Comparison of ENCODE assay signal across 28 cellular contexts in the genomic region with DNA sequence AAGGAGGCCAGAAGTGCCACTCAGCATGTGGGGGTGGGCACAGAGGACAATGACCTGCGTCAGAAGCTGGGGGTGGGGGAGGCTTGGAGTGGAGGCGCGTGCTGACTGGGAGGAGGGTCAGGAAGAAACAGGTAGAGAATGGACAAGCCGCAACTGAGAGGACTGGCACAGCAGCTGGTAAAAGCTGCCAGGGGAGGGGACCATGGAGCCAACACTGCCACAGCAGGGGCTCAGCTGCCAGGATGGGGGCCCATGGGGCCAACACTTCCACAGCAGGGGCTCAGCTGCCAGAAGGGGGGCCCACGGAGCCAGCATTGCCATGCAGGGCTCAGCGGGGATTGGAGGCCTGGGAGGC. TPM values are rescaled to one million over a fixed set of nuclear protein-coding genes. Genes with fewer than 3 reads are reported as not detected.
"Had no signal": no experiment of that assay in that cellular context is flagged by ENCODE, and none has a peak within 500 bp of the region (broad histone marks: within the 10 kb centered on the region; RNA-seq: fewer than 3 reads in every experiment).

No MANE protein-coding gene starts in this region.

- H3K27ac Mint-ChIP-seq: activated CD8-positive, alpha-beta T cell treated with anti-CD3 and anti-CD28 coated beads for 36 hours; activated naive CD4-positive, alpha-beta T cell treated with anti-CD3 and anti-CD28 coated beads, Interleukin-2, amount 50 U/mL, for 24 hours; activated naive CD8-positive, alpha-beta T cell treated with anti-CD3 and anti-CD28 coated beads, Interleukin-2, amount 10 ng/mL, durations not matched to agents 7 days and 5 days; activated T-cell treated with anti-CD3 and anti-CD28 coated beads, Interleukin-2, amount 50 U/mL, for 72 hours; activated T-helper 17 cell treated with anti-CD3 and anti-CD28 coated beads, Interleukin-2, amount 50 U/mL, for 72 hours had no signal

- H3K27me3 Mint-ChIP-seq: activated naive CD4-positive, alpha-beta T cell treated with anti-CD3 and anti-CD28 coated beads, Interleukin-2, amount 50 U/mL, for 24 hours; activated naive CD8-positive, alpha-beta T cell treated with anti-CD3 and anti-CD28 coated beads, Interleukin-2, amount 10 ng/mL, durations not matched to agents 7 days and 5 days; activated T-helper 17 cell treated with anti-CD3 and anti-CD28 coated beads, Interleukin-2, amount 50 U/mL, for 72 hours had no signal

- H3K4me1 ChIP-seq: ascending aorta, Peyer's patch had no signal

- H3K27ac ChIP-seq: ascending aorta, cardiac muscle cell, Peyer's patch, WERI-Rb-1 had no signal

- H3K4me1 Mint-ChIP-seq: activated naive CD4-positive, alpha-beta T cell treated with anti-CD3 and anti-CD28 coated beads, Interleukin-2, amount 50 U/mL, for 24 hours; activated naive CD8-positive, alpha-beta T cell treated with anti-CD3 and anti-CD28 coated beads, Interleukin-2, amount 10 ng/mL, durations not matched to agents 7 days and 5 days; activated T-helper 17 cell treated with anti-CD3 and anti-CD28 coated beads, Interleukin-2, amount 50 U/mL, for 72 hours had no signal

- H3K36me3 ChIP-seq: ascending aorta, cardiac muscle cell, Peyer's patch, WERI-Rb-1 had no signal

- H3K4me3 ChIP-seq: ascending aorta, cardiac muscle cell, Peyer's patch had no signal

- H3K9me3 Mint-ChIP-seq: activated naive CD8-positive, alpha-beta T cell treated with anti-CD3 and anti-CD28 coated beads, Interleukin-2, amount 10 ng/mL, durations not matched to agents 7 days and 5 days; activated T-helper 17 cell treated with anti-CD3 and anti-CD28 coated beads, Interleukin-2, amount 50 U/mL, for 72 hours had no signal

- H3K27me3 ChIP-seq: ascending aorta, cardiac muscle cell, Peyer's patch had no signal

- DNase-seq: activated CD4-positive, alpha-beta T cell treated with anti-CD3 and anti-CD28 coated beads for 1 hour; activated CD4-positive, alpha-beta T cell treated with anti-CD3 and anti-CD28 coated beads for 48 hours; activated CD4-positive, CD25-positive, alpha-beta regulatory T cell; activated CD8-positive, alpha-beta T cell treated with anti-CD3 and anti-CD28 coated beads for 36 hours; activated effector memory CD4-positive, alpha-beta T cell treated with anti-CD3 and anti-CD28 coated beads, Interleukin-2, amount 50 U/mL, for 16 hours; activated naive CD4-positive, alpha-beta T cell; activated naive CD8-positive, alpha-beta T cell treated with anti-CD3 and anti-CD28 coated beads, Interleukin-2, amount 10 ng/mL, durations not matched to agents 7 days and 5 days; activated T-cell treated with anti-CD3 and anti-CD28 coated beads, Interleukin-2, amount 50 U/mL, for 1 hour; activated T-cell treated with anti-CD3 and anti-CD28 coated beads, Interleukin-2, amount 50 U/mL, for 72 hours; amygdala; Karpas-422; KBM-7; NCI-H1105; NCI-H1417 treated with DMSO at 0.1 percent for 48 hours; NCI-H187 treated with DMSO at 0.1 percent for 48 hours; NCI-H2081 treated with DMSO at 0.1 percent for 48 hours; NCI-H345; NCI-H524 treated with DMSO at 0.1 percent for 48 hours; PC-3; RPMI8226; T1000; WERI-Rb-1 had no signal

- H3K9me3 ChIP-seq: ascending aorta had no signal

- H3K4me3 Mint-ChIP-seq: activated CD8-positive, alpha-beta T cell treated with anti-CD3 and anti-CD28 coated beads for 36 hours; activated naive CD4-positive, alpha-beta T cell treated with anti-CD3 and anti-CD28 coated beads, Interleukin-2, amount 50 U/mL, for 24 hours; activated naive CD8-positive, alpha-beta T cell treated with anti-CD3 and anti-CD28 coated beads, Interleukin-2, amount 10 ng/mL, durations not matched to agents 7 days and 5 days; activated T-cell treated with anti-CD3 and anti-CD28 coated beads, Interleukin-2, amount 50 U/mL, for 72 hours; activated T-helper 17 cell treated with anti-CD3 and anti-CD28 coated beads, Interleukin-2, amount 50 U/mL, for 72 hours had no signal

RNA-seq across cellular contexts. Expression of a gene that starts 19.1 kb away (rescaled TPM):
- total RNA-seq: ascending aorta, MCF 10A, PC-3 had no signal
